Comparison of ENCODE assay signal across 1 cellular context in the genomic region with DNA sequence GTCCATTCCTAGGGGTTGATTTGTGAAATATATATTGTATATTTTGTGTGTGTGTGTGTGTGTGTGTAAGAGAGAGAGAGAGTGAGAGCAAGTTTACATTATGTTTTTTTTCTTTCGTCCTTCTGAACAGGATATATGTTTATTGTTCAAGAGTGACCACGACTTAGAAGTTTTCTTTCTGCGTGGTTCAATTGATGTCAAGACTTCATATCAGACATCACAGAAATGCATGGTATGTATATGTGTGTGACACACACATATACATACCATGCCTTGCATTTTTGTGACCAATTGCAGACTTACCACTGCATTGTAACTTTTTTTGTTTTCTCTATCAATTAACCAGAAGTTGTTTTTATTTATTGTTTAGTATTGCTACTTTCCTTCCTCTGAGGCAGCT.
TF ChIP-seq lines count a peak whose summit lies in the region.

No MANE protein-coding gene starts in this region.

TF ChIP-seq in HepG2, 621 proteins besides CTCF, POLR2A, EP300 and RAD21 (continued from another document):
- TF ChIP-seq ZFP91 (CRISPR knock-in tag; IDR thresholded peaks at IDR 0.05; ENCODE audit: borderline replicate concordance): no peak
- TF ChIP-seq, protein P1, sequence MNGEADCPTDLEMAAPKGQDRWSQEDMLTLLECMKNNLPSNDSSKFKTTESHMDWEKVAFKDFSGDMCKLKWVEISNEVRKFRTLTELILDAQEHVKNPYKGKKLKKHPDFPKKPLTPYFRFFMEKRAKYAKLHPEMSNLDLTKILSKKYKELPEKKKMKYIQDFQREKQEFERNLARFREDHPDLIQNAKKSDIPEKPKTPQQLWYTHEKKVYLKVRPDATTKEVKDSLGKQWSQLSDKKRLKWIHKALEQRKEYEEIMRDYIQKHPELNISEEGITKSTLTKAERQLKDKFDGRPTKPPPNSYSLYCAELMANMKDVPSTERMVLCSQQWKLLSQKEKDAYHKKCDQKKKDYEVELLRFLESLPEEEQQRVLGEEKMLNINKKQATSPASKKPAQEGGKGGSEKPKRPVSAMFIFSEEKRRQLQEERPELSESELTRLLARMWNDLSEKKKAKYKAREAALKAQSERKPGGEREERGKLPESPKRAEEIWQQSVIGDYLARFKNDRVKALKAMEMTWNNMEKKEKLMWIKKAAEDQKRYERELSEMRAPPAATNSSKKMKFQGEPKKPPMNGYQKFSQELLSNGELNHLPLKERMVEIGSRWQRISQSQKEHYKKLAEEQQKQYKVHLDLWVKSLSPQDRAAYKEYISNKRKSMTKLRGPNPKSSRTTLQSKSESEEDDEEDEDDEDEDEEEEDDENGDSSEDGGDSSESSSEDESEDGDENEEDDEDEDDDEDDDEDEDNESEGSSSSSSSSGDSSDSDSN (CRISPR knock-in tag; IDR thresholded peaks at IDR 0.05): no peak
- TF ChIP-seq, protein P2, sequence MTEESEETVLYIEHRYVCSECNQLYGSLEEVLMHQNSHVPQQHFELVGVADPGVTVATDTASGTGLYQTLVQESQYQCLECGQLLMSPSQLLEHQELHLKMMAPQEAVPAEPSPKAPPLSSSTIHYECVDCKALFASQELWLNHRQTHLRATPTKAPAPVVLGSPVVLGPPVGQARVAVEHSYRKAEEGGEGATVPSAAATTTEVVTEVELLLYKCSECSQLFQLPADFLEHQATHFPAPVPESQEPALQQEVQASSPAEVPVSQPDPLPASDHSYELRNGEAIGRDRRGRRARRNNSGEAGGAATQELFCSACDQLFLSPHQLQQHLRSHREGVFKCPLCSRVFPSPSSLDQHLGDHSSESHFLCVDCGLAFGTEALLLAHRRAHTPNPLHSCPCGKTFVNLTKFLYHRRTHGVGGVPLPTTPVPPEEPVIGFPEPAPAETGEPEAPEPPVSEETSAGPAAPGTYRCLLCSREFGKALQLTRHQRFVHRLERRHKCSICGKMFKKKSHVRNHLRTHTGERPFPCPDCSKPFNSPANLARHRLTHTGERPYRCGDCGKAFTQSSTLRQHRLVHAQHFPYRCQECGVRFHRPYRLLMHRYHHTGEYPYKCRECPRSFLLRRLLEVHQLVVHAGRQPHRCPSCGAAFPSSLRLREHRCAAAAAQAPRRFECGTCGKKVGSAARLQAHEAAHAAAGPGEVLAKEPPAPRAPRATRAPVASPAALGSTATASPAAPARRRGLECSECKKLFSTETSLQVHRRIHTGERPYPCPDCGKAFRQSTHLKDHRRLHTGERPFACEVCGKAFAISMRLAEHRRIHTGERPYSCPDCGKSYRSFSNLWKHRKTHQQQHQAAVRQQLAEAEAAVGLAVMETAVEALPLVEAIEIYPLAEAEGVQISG (CRISPR knock-in tag; IDR thresholded peaks at IDR 0.05): no peak
- TF ChIP-seq ZNF550 (CRISPR knock-in tag; IDR thresholded peaks at IDR 0.05; ENCODE audit: borderline replicate concordance): no peak
- TF ChIP-seq, protein P3, sequence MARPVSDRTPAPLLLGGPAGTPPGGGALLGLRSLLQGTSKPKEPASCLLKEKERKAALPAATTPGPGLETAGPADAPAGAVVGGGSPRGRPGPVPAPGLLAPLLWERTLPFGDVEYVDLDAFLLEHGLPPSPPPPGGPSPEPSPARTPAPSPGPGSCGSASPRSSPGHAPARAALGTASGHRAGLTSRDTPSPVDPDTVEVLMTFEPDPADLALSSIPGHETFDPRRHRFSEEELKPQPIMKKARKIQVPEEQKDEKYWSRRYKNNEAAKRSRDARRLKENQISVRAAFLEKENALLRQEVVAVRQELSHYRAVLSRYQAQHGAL (CRISPR knock-in tag; IDR thresholded peaks at IDR 0.05; ENCODE audit: not compliant biosample characterization): no peak
- no peak for TF ChIP-seq ZNF225 (CRISPR knock-in tag; IDR thresholded peaks at IDR 0.05)
- TF ChIP-seq, protein P4, sequence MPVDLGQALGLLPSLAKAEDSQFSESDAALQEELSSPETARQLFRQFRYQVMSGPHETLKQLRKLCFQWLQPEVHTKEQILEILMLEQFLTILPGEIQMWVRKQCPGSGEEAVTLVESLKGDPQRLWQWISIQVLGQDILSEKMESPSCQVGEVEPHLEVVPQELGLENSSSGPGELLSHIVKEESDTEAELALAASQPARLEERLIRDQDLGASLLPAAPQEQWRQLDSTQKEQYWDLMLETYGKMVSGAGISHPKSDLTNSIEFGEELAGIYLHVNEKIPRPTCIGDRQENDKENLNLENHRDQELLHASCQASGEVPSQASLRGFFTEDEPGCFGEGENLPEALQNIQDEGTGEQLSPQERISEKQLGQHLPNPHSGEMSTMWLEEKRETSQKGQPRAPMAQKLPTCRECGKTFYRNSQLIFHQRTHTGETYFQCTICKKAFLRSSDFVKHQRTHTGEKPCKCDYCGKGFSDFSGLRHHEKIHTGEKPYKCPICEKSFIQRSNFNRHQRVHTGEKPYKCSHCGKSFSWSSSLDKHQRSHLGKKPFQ (CRISPR knock-in tag; IDR thresholded peaks at IDR 0.05; ENCODE audit: insufficient replicate concordance): no peak
- no peak for TF ChIP-seq NFIB (CRISPR knock-in tag; IDR thresholded peaks at IDR 0.05; ENCODE audit: borderline replicate concordance)
- no peak for TF ChIP-seq ZNF704 (CRISPR knock-in tag; IDR thresholded peaks at IDR 0.05; ENCODE audit: borderline replicate concordance)
- TF ChIP-seq GABPB1 (CRISPR knock-in tag; IDR thresholded peaks at IDR 0.05): no peak
